19 cellular contexts compared by ENCODE assay signal in the genomic region with DNA sequence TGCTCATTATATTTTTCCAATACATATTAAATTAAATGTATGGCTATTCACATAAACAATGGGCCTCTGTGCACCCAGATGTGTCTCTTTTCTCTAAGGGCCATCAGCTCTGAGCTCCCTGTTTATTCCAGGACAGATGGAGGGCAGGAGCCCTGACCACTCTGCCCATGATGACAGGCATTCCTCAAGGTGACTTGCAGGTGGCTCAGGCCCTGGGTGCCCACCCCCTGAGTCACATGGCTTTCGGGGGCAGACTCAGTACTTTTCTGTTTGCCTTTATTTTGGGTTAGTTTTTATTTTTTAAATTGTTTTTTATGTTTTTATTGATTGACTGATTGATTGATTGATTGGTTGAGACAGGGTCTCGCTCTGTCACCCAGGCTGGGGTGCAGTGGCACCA. TPM values are rescaled to one million over a fixed set of nuclear protein-coding genes. Genes with fewer than 3 reads are reported as not detected.
A peak's percentile ranks its signal among the peaks of the same experiment; 100 is the strongest.
DNase-seq lines count a peak whose midpoint lies in the region; ATAC-seq and TF ChIP-seq lines count a peak whose summit lies in the region.
"Had no signal": no experiment of that assay in that cellular context is flagged by ENCODE, and none has a peak within 500 bp of the region (broad histone marks: within the 10 kb centered on the region; RNA-seq: fewer than 3 reads in every experiment).

No MANE protein-coding gene starts in this region.

- TF ChIP-seq POLR2A in prostate gland (IDR thresholded peaks at IDR 0.05), result no peak

- DNase-seq in stimulated activated CD4-positive, alpha-beta T cell treated with anti-CD3 and anti-CD28 coated beads, Interleukin-4, amount 100 ng/mL, for 24 hours, result peak; percentile 1
- no peak for DNase-seq in stimulated activated CD4-positive, alpha-beta T cell treated with anti-CD3 and anti-CD28 coated beads, Interleukin-15, amount 100 ng/mL, for 24 hours
- DNase-seq in activated CD8-positive, alpha-beta memory T cell treated with anti-CD3 and anti-CD28 coated beads, Interleukin-2, amount 50 U/mL, for 4 hours, result peak; percentile 2
- peak; percentile 1 for DNase-seq in prostate gland (ENCODE audit: low spot score)
- DNase-seq in NCI-H1436 (lab: John Stamatoyannopoulos, UW), result no peak
- DNase-seq in activated effector memory CD4-positive, alpha-beta T cell treated with Interleukin-2 at 50 U/mL for 16 hours, result no peak
- DNase-seq: activated naive CD4-positive, alpha-beta T cell treated with anti-CD3 and anti-CD28 coated beads, Interleukin-2, amount 50 U/mL, for 16 hours; immature natural killer cell; MG63; NCI-H524 treated with DMSO at 0.1 percent for 48 hours; NK-92 treated with Interleukin-12 subunit alpha and Interleukin-12 subunit beta, amount 100 ng/mL, for 24 hours; PC-9 had no signal

- TF ChIP-seq CTCF in prostate gland (IDR thresholded peaks at IDR 0.05), result no peak

- WGBS in prostate gland, result 100% methylated on average over 2 of the region's 2 CpGs

- no peaks in the 10 kb centered on the region for H3K36me3 ChIP-seq in prostate gland
- H3K36me3 ChIP-seq: BLaER1, MG63 had no signal

- H3K27ac ChIP-seq in prostate gland, result no peak overlapping the region
- H3K27ac ChIP-seq: BLaER1, KMS-11, PC-9, skin epidermis had no signal

- H3K4me1 ChIP-seq in prostate gland (replicated peaks), result no peaks in the 10 kb centered on the region

- ATAC-seq in GM18502 (IDR thresholded peaks at IDR 0.05; ENCODE audit: poor library complexity, unreplicated experiment), result no peak
- ATAC-seq: SK-N-SH treated with all-trans-retinoic acid at 6 μM for 48 hours; stimulated activated naive CD8-positive, alpha-beta T cell treated with anti-CD3 and anti-CD28 coated beads, Interleukin-15, amount 100 ng/mL, for 72 hours had no signal

- H3K4me3 ChIP-seq in prostate gland, result no peak overlapping the region
- H3K4me3 ChIP-seq: BLaER1, GM12878, MG63, PC-9, skin epidermis had no signal

- no peaks in the 10 kb centered on the region for H3K9me3 ChIP-seq in prostate gland
- H3K9me3 ChIP-seq: BLaER1, MG63 had no signal

- H3K27me3 ChIP-seq in prostate gland (replicated peaks; ENCODE audit: insufficient read depth), result no peaks in the 10 kb centered on the region
- H3K27me3 ChIP-seq: BLaER1, MG63 had no signal

- intact Hi-C loops in prostate gland (cut with DNase I), result no loop called here

RNA-seq across cellular contexts. Expression of a gene that starts 6.4 kb away (rescaled TPM):
- 100 to 1,000 TPM in 1 of 2 donors, 1 to 10 TPM in 1; 6.7 to 130 TPM for total RNA-seq in prostate gland

Comparison
In these comparisons a context has a peak if more than half of its experiments do, and no peak if none do; other contexts are left out.
1. DNase-seq: peak in stimulated activated CD4-positive, alpha-beta T cell treated with anti-CD3 and anti-CD28 coated beads, Interleukin-4, amount 100 ng/mL, for 24 hours (single experiment), activated CD8-positive, alpha-beta memory T cell treated with anti-CD3 and anti-CD28 coated beads, Interleukin-2, amount 50 U/mL, for 4 hours (single experiment) and prostate gland (single experiment); none in stimulated activated CD4-positive, alpha-beta T cell treated with anti-CD3 and anti-CD28 coated beads, Interleukin-15, amount 100 ng/mL, for 24 hours (single experiment), NCI-H1436 (single experiment) and activated effector memory CD4-positive, alpha-beta T cell treated with Interleukin-2 at 50 U/mL for 16 hours (single experiment).